ENCODE assay signal across 8 cellular contexts in genomic region chr14:30521899-30522736, GRCh38. TPM values are rescaled to one million over a fixed set of nuclear protein-coding genes. Genes with fewer than 3 reads are reported as not detected.
A peak's percentile ranks its signal among the peaks of the same experiment; 100 is the strongest.
DNase-seq lines count a peak whose midpoint lies in the region; ATAC-seq, FAIRE-seq and TF ChIP-seq lines count a peak whose summit lies in the region.

No MANE protein-coding gene starts in this region.

- BruUV-seq in MCF 10A (replicated peaks; lab: Mats Ljungman, UMichigan): no TSS peak

- no peaks in the 10 kb centered on the region for H3K9me3 Mint-ChIP-seq in MCF 10A (ENCODE audit: unreplicated experiment)

- peak; percentile 70 for ATAC-seq in HG03175 (IDR thresholded peaks at IDR 0.05; ENCODE audit: unreplicated experiment)
- ATAC-seq in lower lobe of right lung: peak in 1 of 2 donors; percentile 55
- ATAC-seq in esophagus mucosa: no peak
- no peak for ATAC-seq in HG03135 (IDR thresholded peaks at IDR 0.05; ENCODE audit: unreplicated experiment)

- TF ChIP-seq CTCF in AG10803 (conservative IDR thresholded peaks at IDR 0.05; ENCODE audit: low read length) (peak; percentile 84), MCF 10A (IDR thresholded peaks at IDR 0.05; ENCODE audit: unreplicated experiment) (peak; percentile 42), lower lobe of right lung (IDR thresholded peaks at IDR 0.05) (peak; percentile 68)

- H3K27me3 Mint-ChIP-seq in MCF 10A (ENCODE audit: insufficient read depth, unreplicated experiment): no peaks in the 10 kb centered on the region

- TF ChIP-seq POLR2A in GM12892 (IDR thresholded peaks at IDR 0.05; ENCODE audit: low read depth, low read length): no peak

- no peaks in the 10 kb centered on the region for H3K36me3 ChIP-seq in lower lobe of right lung

- H3K27me3 ChIP-seq in lower lobe of right lung (ENCODE audit: low read depth): no peaks in the 10 kb centered on the region

- H3K27ac Mint-ChIP-seq in MCF 10A (ENCODE audit: low read depth, unreplicated experiment): no peak overlapping the region

- H3K27ac ChIP-seq in lower lobe of right lung: no peak overlapping the region

- POLR2A ChIA-PET in MCF 10A (lab: Yijun Ruan, JAX): interaction anchor here (1.0 kb wide), 1 partner anchor 37 kb away, joined by 6 read pairs; the partner anchor contains the start of gene G2E3

- H3K4me3 ChIP-seq in AG10803 (ENCODE audit: low read length) (no peak overlapping the region), lower lobe of right lung (no peak overlapping the region)

- peak; percentile 38 for FAIRE-seq in GM12892 (lab: Jason Lieb, UNC)

- H3K9me3 ChIP-seq in lower lobe of right lung: no peaks in the 10 kb centered on the region

- intact Hi-C loops in MCF 10A (cut with micrococcal nuclease) (loop anchor here (5.0 kb wide), 1 partner anchor 970 kb away; no protein-coding TSS in a partner anchor), lower lobe of right lung (cut with DNase I) (no loop called here)

- no peaks in the 10 kb centered on the region for H3K4me1 Mint-ChIP-seq in MCF 10A (ENCODE audit: insufficient read depth, unreplicated experiment)

- peak; percentile 47 for DNase-seq in AG10803 (ENCODE audit: low read depth)
- no peak for DNase-seq in GM12892 (ENCODE audit: insufficient read length)
- DNase-seq in NCI-H524 (lab: John Stamatoyannopoulos, UW): peak; percentile 44 to 72
- DNase-seq in MCF 10A (ENCODE audit: unreplicated experiment): peak; percentile 61
- DNase-seq in lower lobe of right lung: no peak

- no peaks in the 10 kb centered on the region for H3K36me3 Mint-ChIP-seq in MCF 10A (ENCODE audit: insufficient read depth, unreplicated experiment)

- no peak overlapping the region for H3K4me3 Mint-ChIP-seq in MCF 10A (ENCODE audit: unreplicated experiment)

- CTCF ChIA-PET in MCF 10A (lab: Yijun Ruan, JAX): interaction anchor here (0.6 to 3.8 kb wide), 8 partner anchors 10 to 238 kb away, joined by 3 to 17 read pairs (median 4); no protein-coding TSS in a partner anchor

- no peaks in the 10 kb centered on the region for H3K4me1 ChIP-seq in lower lobe of right lung

RNA-seq across cellular contexts. Expression of gene G2E3, which starts 36.8 kb away (rescaled TPM):
- 10.2 TPM for polyA plus RNA-seq in GM12892 (2012; ENCODE audit: missing spikeins)
- 34.1 and 34.7 TPM in 2 replicates for total RNA-seq in MCF 10A (2022)
- 14.3 TPM for total RNA-seq in lower lobe of right lung
- total RNA-seq in esophagus mucosa: 9.6 TPM

Comparison
In these comparisons a context has a peak if more than half of its experiments do, and no peak if none do; other contexts are left out.
1. DNase-seq: peak in AG10803 (single experiment), NCI-H524 (2 of 2) and MCF 10A (single experiment); none in GM12892 (single experiment) and lower lobe of right lung (single experiment).
2. Peak in every context shown above with its lines, with median percentiles within 50 percentile points of each other: CTCF ChIP-seq.